In the genomic region with DNA sequence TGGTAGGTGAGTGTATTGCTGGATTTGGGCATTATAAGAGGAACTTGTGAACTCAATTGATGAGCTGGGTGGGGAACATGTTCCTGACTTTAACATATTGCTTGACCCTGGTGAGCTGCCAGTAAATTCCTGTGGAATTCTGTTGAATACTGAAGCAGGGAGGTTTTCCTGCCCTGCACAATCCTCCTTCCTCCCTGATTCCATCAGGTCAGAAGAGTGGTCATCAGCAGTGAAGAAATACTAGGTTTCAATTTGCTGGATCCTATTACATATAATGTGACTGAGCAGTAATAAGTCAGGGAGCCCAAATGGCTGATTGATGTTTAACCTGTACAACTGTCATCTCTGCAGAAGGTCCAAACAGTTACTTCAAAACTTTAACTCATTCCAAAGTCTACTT, we compare ENCODE assay signal across 21 cellular contexts.
DNase-seq lines count a peak whose midpoint lies in the region; ATAC-seq and TF ChIP-seq lines count a peak whose summit lies in the region.
"Had no signal": no experiment of that assay in that cellular context is flagged by ENCODE, and none has a peak within 500 bp of the region (broad histone marks: within the 10 kb centered on the region; RNA-seq: fewer than 3 reads in every experiment).

No MANE protein-coding gene starts in this region.

- no peak overlapping the region for H2AFZ ChIP-seq in mesenchymal stem cell (ENCODE audit: low read depth, low read length)

- H3K27ac ChIP-seq in mesenchymal stem cell (ENCODE audit: low read length, poor library complexity, severe bottlenecking): no peak overlapping the region
- H3K27ac ChIP-seq: brain microvascular endothelial cell, KMS-11, left lung, uterus had no signal

- H2BK5ac ChIP-seq in mesenchymal stem cell (ENCODE audit: low read depth, low read length, poor library complexity, severe bottlenecking): no peak overlapping the region

- ATAC-seq in GM19351 (IDR thresholded peaks at IDR 0.05; ENCODE audit: unreplicated experiment): no peak
- ATAC-seq: left lung; naive thymus-derived CD8-positive, alpha-beta T cell; stimulated activated naive CD8-positive, alpha-beta T cell treated with anti-CD3 and anti-CD28 coated beads, Interleukin-15, Interleukin-2, amounts not matched to agents 100 U/mL and 50 U/mL, for 24 hours had no signal

- peaks cover 1% of the 10 kb centered on the region for H3K27me3 Mint-ChIP-seq in endothelial cell (ENCODE audit: unreplicated experiment)

- peak overlapping the region; percentile 11 for H3K27ac Mint-ChIP-seq in endothelial cell (ENCODE audit: unreplicated experiment)
- H3K27ac Mint-ChIP-seq: naive thymus-derived CD8-positive, alpha-beta T cell had no signal

- H3K36me3 Mint-ChIP-seq in endothelial cell (ENCODE audit: low read depth, unreplicated experiment): no peaks in the 10 kb centered on the region
- H3K36me3 Mint-ChIP-seq: naive thymus-derived CD8-positive, alpha-beta T cell had no signal

- DNase-seq in AG08395 (ENCODE audit: low spot score) (peak; percentile 8), NCI-H226 (peak; percentile 85), endothelial cell (ENCODE audit: low spot score) (no peak), mesenchymal stem cell (peak; percentile 23), SK-N-DZ (ENCODE audit: low spot score) (no peak), T-helper 2 cell (no peak), SKM-1 (lab: John Stamatoyannopoulos, UW; ENCODE audit: unreplicated experiment) (no peak)
- DNase-seq: activated CD4-positive, alpha-beta T cell treated with anti-CD3 and anti-CD28 coated beads for 4 hours; activated CD8-positive, alpha-beta memory T cell treated with anti-CD3 and anti-CD28 coated beads, Interleukin-2, amount 50 U/mL, for 48 hours; activated naive CD4-positive, alpha-beta T cell treated with Interleukin-2 at 50 U/mL for 16 hours; brain microvascular endothelial cell; DMS79 treated with DMSO at 0.1 percent for 48 hours; left lung; naive thymus-derived CD8-positive, alpha-beta T cell; NCI-H146; SHP77; stimulated activated CD4-positive, alpha-beta T cell treated with anti-CD3 and anti-CD28 coated beads, Interleukin-15, amount 100 ng/mL, for 24 hours; stimulated activated naive CD8-positive, alpha-beta T cell treated with anti-CD3 and anti-CD28 coated beads, Interleukin-15, Interleukin-2, amounts not matched to agents 100 U/mL and 50 U/mL, for 24 hours; uterus had no signal

- no peaks in the 10 kb centered on the region for H3K79me1 ChIP-seq in mesenchymal stem cell (replicated peaks; ENCODE audit: low read length, poor library complexity, severe bottlenecking)

- peak overlapping the region; percentile 9 to 29 for H2BK12ac ChIP-seq in mesenchymal stem cell (ENCODE audit: low read length in 2 of 2)

- H3K9ac ChIP-seq in mesenchymal stem cell (ENCODE audit: low read length): peak overlapping the region; percentile 84
- H3K9ac ChIP-seq: KMS-11 had no signal

- H2BK15ac ChIP-seq in mesenchymal stem cell (ENCODE audit: low read depth, poor library complexity, severe bottlenecking): no peak overlapping the region

- H3K27me3 ChIP-seq in mesenchymal stem cell (ENCODE audit: control insufficient read depth in 1 of 2, insufficient read depth in 1 of 2, low read length in 2 of 2): no peaks in the 10 kb centered on the region
- H3K27me3 ChIP-seq: brain microvascular endothelial cell, left lung, uterus had no signal

- no peak for TF ChIP-seq CTCF in endothelial cell (IDR thresholded peaks at IDR 0.05; ENCODE audit: unreplicated experiment)

- H3K4ac ChIP-seq in mesenchymal stem cell (ENCODE audit: low read depth in 1 of 2, low read length in 2 of 2): no peak overlapping the region

- no peaks in the 10 kb centered on the region for H3K9me3 ChIP-seq in mesenchymal stem cell (ENCODE audit: control insufficient read depth, low read length)
- H3K9me3 ChIP-seq: left lung, uterus had no signal

- H3K4me2 ChIP-seq in mesenchymal stem cell (ENCODE audit: low read length, poor library complexity, severe bottlenecking): no peak overlapping the region
- H3K4me2 ChIP-seq: KMS-11 had no signal

- H2AK5ac ChIP-seq in mesenchymal stem cell (ENCODE audit: low read length, severe bottlenecking): no peak overlapping the region

- no peak overlapping the region for H3K4me3 ChIP-seq in mesenchymal stem cell (ENCODE audit: insufficient read depth in 1 of 2, low read depth in 1 of 2, low read length in 2 of 2)
- H3K4me3 ChIP-seq: left lung, uterus had no signal

- H4K8ac ChIP-seq in mesenchymal stem cell (ENCODE audit: low read length): no peak overlapping the region

- no peaks in the 10 kb centered on the region for H3K36me3 ChIP-seq in mesenchymal stem cell (ENCODE audit: control insufficient read depth in 1 of 2, insufficient read depth in 2 of 2, low read depth in 1 of 2, low read length in 2 of 2)
- H3K36me3 ChIP-seq: brain microvascular endothelial cell, left lung, uterus had no signal

- H4K91ac ChIP-seq in mesenchymal stem cell (ENCODE audit: low read length): no peak overlapping the region

- H3K9me3 Mint-ChIP-seq in endothelial cell (ENCODE audit: unreplicated experiment): no peaks in the 10 kb centered on the region

- no peak overlapping the region for H3K23ac ChIP-seq in mesenchymal stem cell (ENCODE audit: low read length in 2 of 2)

- H3K18ac ChIP-seq in mesenchymal stem cell (ENCODE audit: low read depth in 1 of 2, low read length in 2 of 2): peak overlapping the region in 1 of 2 experiments; percentile 19

- H2BK120ac ChIP-seq in mesenchymal stem cell (ENCODE audit: low read depth, low read length): no peak overlapping the region

- H3K4me1 ChIP-seq in mesenchymal stem cell (ENCODE audit: control insufficient read depth, insufficient read depth, low read depth, low read length): no peaks in the 10 kb centered on the region
- H3K4me1 ChIP-seq: uterus had no signal

- H3K4me3 Mint-ChIP-seq in endothelial cell (ENCODE audit: unreplicated experiment): no peak overlapping the region
- H3K4me3 Mint-ChIP-seq: naive thymus-derived CD8-positive, alpha-beta T cell had no signal

- H3K4me1 Mint-ChIP-seq in endothelial cell (ENCODE audit: unreplicated experiment): peaks cover 11% of the 10 kb centered on the region
- H3K4me1 Mint-ChIP-seq: naive thymus-derived CD8-positive, alpha-beta T cell had no signal

- no peak overlapping the region for H3K14ac ChIP-seq in mesenchymal stem cell (ENCODE audit: low read length in 2 of 2)

Comparison
In these comparisons a context has a peak if more than half of its experiments do, and no peak if none do; other contexts are left out.
1. DNase-seq: peak in AG08395 (single experiment), NCI-H226 (single experiment) and mesenchymal stem cell (single experiment); none in endothelial cell (single experiment), SK-N-DZ (single experiment), T-helper 2 cell (0 of 5) and SKM-1 (single experiment).